In genomic region chr4:128056396-128056795, GRCh38 we compare ENCODE assay signal across 27 cellular contexts.
"Had no signal": no experiment of that assay in that cellular context is flagged by ENCODE, and none has a peak within 500 bp of the region (broad histone marks: within the 10 kb centered on the region; RNA-seq: fewer than 3 reads in every experiment).

No MANE protein-coding gene starts in this region.

- DNase-seq: activated CD4-positive, alpha-beta T cell treated with anti-CD3 and anti-CD28 coated beads for 48 hours; activated CD4-positive, alpha-beta T cell treated with anti-CD3 and anti-CD28 coated beads, Interleukin-2, amount 50 U/mL, for 1 hour; activated CD4-positive, alpha-beta T cell treated with anti-CD3 and anti-CD28 coated beads, Interleukin-2, amount 50 U/mL, for 48 hours; activated CD8-positive, alpha-beta memory T cell treated with anti-CD3 and anti-CD28 coated beads for 24 hours; activated CD8-positive, alpha-beta T cell treated with anti-CD3 and anti-CD28 coated beads for 36 hours; activated effector memory CD4-positive, alpha-beta T cell treated with anti-CD3 and anti-CD28 coated beads, Interleukin-2, amount 50 U/mL, for 16 hours; activated naive CD4-positive, alpha-beta T cell treated with anti-CD3 and anti-CD28 coated beads for 36 hours; activated naive CD8-positive, alpha-beta T cell treated with anti-CD3 and anti-CD28 coated beads for 36 hours; activated naive CD8-positive, alpha-beta T cell treated with anti-CD3 and anti-CD28 coated beads, Interleukin-2, amount 50 U/mL, for 24 hours; activated T-cell treated with anti-CD3 and anti-CD28 coated beads, Interleukin-2, amount 50 U/mL, for 4 hours; adrenal gland; amygdala; aorta; body of pancreas; caudate nucleus; effector CD8-positive, alpha-beta T cell; esophagus squamous epithelium; foreskin melanocyte; T-helper 2 cell had no signal

- FAIRE-seq: colon, endometrium, endothelial cell of umbilical vein had no signal

- H3K27ac ChIP-seq: adrenal gland, body of pancreas, epithelial cell of prostate, esophagus squamous epithelium, gastroesophageal sphincter had no signal

- H3K36me3 Mint-ChIP-seq: activated naive CD4-positive, alpha-beta T cell treated with anti-CD3 and anti-CD28 coated beads, Interleukin-2, amount 50 U/mL, for 24 hours; activated naive CD8-positive, alpha-beta T cell treated with anti-CD3 and anti-CD28 coated beads for 36 hours had no signal

- ATAC-seq: activated CD4-positive, CD25-positive, alpha-beta regulatory T cell treated with anti-CD3 and anti-CD28 coated beads, Interleukin-2, amount 50 U/mL, for 24 hours; activated CD8-positive, alpha-beta T cell treated with anti-CD3 and anti-CD28 coated beads for 36 hours; activated naive CD8-positive, alpha-beta T cell treated with anti-CD3 and anti-CD28 coated beads, Interleukin-2, amount 50 U/mL, for 24 hours; activated T-cell treated with anti-CD3 and anti-CD28 coated beads, Interleukin-2, amount 50 U/mL, for 4 hours; activated T-helper 17 cell treated with anti-CD3 and anti-CD28 coated beads, Interleukin-2, amount 50 U/mL, for 72 hours; body of pancreas; gastroesophageal sphincter had no signal

- H3K9me3 ChIP-seq: adrenal gland, body of pancreas, esophagus squamous epithelium, gastroesophageal sphincter had no signal

- H3K36me3 ChIP-seq: adrenal gland, esophagus squamous epithelium, gastroesophageal sphincter had no signal

- H3K27ac Mint-ChIP-seq: activated CD8-positive, alpha-beta T cell treated with anti-CD3 and anti-CD28 coated beads for 36 hours; activated naive CD4-positive, alpha-beta T cell treated with anti-CD3 and anti-CD28 coated beads for 36 hours; activated naive CD8-positive, alpha-beta T cell treated with anti-CD3 and anti-CD28 coated beads for 36 hours; activated naive CD8-positive, alpha-beta T cell treated with anti-CD3 and anti-CD28 coated beads, Interleukin-2, amount 50 U/mL, for 24 hours; activated T-helper 17 cell treated with anti-CD3 and anti-CD28 coated beads, Interleukin-2, amount 50 U/mL, for 72 hours had no signal

- H3K9me3 Mint-ChIP-seq: activated CD8-positive, alpha-beta T cell treated with anti-CD3 and anti-CD28 coated beads for 36 hours; activated naive CD4-positive, alpha-beta T cell treated with anti-CD3 and anti-CD28 coated beads for 36 hours; activated naive CD4-positive, alpha-beta T cell treated with anti-CD3 and anti-CD28 coated beads, Interleukin-2, amount 50 U/mL, for 24 hours; activated naive CD8-positive, alpha-beta T cell treated with anti-CD3 and anti-CD28 coated beads for 36 hours; activated naive CD8-positive, alpha-beta T cell treated with anti-CD3 and anti-CD28 coated beads, Interleukin-2, amount 50 U/mL, for 24 hours; activated T-cell treated with anti-CD3 and anti-CD28 coated beads, Interleukin-2, amount 50 U/mL, for 4 hours; activated T-helper 17 cell treated with anti-CD3 and anti-CD28 coated beads, Interleukin-2, amount 50 U/mL, for 72 hours had no signal

- H3K4me3 ChIP-seq: adrenal gland, body of pancreas, esophagus squamous epithelium, gastroesophageal sphincter had no signal

- H3K27me3 Mint-ChIP-seq: activated CD8-positive, alpha-beta T cell treated with anti-CD3 and anti-CD28 coated beads for 36 hours; activated T-helper 17 cell treated with anti-CD3 and anti-CD28 coated beads, Interleukin-2, amount 50 U/mL, for 72 hours had no signal

- H3K4me3 Mint-ChIP-seq: activated CD8-positive, alpha-beta T cell treated with anti-CD3 and anti-CD28 coated beads for 36 hours; activated naive CD4-positive, alpha-beta T cell treated with anti-CD3 and anti-CD28 coated beads for 36 hours; activated naive CD4-positive, alpha-beta T cell treated with anti-CD3 and anti-CD28 coated beads, Interleukin-2, amount 50 U/mL, for 24 hours; activated naive CD8-positive, alpha-beta T cell treated with anti-CD3 and anti-CD28 coated beads for 36 hours; activated naive CD8-positive, alpha-beta T cell treated with anti-CD3 and anti-CD28 coated beads, Interleukin-2, amount 50 U/mL, for 24 hours; activated T-cell treated with anti-CD3 and anti-CD28 coated beads, Interleukin-2, amount 50 U/mL, for 4 hours; activated T-helper 17 cell treated with anti-CD3 and anti-CD28 coated beads, Interleukin-2, amount 50 U/mL, for 72 hours had no signal

- H3K4me1 Mint-ChIP-seq: activated T-helper 17 cell treated with anti-CD3 and anti-CD28 coated beads, Interleukin-2, amount 50 U/mL, for 72 hours had no signal

- H3K27me3 ChIP-seq: adrenal gland, body of pancreas, esophagus squamous epithelium, gastroesophageal sphincter had no signal

- H3K4me1 ChIP-seq: adrenal gland had no signal
